ENCODE assay signal across 24 cellular contexts in genomic region chr11:10520562-10520961, GRCh38.
"Had no signal": no experiment of that assay in that cellular context is flagged by ENCODE, and none has a peak within 500 bp of the region (broad histone marks: within the 10 kb centered on the region; RNA-seq: fewer than 3 reads in every experiment).

No MANE protein-coding gene starts in this region.

- H3K4me3 ChIP-seq: cardiac muscle cell, SK-N-MC had no signal

- DNase-seq: activated B cell treated with CpG ODN at 0.5 μM for 24 hours; activated CD4-positive, alpha-beta T cell treated with anti-CD3 and anti-CD28 coated beads for 1 hour; activated CD4-positive, alpha-beta T cell treated with anti-CD3 and anti-CD28 coated beads, Interleukin-2, amount 10 ng/mL, durations not matched to agents 24 days and 14 days; activated CD4-positive, alpha-beta T cell treated with anti-CD3 and anti-CD28 coated beads, Interleukin-2, amount 50 U/mL, for 48 hours; activated effector memory CD4-positive, alpha-beta T cell treated with anti-CD3 and anti-CD28 coated beads, Interleukin-2, amount 50 U/mL, for 16 hours; activated naive CD4-positive, alpha-beta T cell treated with Interleukin-2 at 50 U/mL for 16 hours; activated naive CD8-positive, alpha-beta T cell treated with anti-CD3 and anti-CD28 coated beads, Interleukin-2, amount 50 U/mL, for 24 hours; activated T-cell treated with anti-CD3 and anti-CD28 coated beads, Interleukin-2, amount 50 U/mL, for 4 hours; amniotic stem cell; brain microvascular endothelial cell; NCI-H1092; NCI-H1417; NCI-H1930; NCI-H2171 treated with DMSO at 0.1 percent for 48 hours; NCI-H345; NCI-H510A; NCI-H526 treated with DMSO at 0.1 percent for 48 hours; NCI-H82; RPMI8226; T-cell; T-helper 2 cell; T1000 had no signal
